In genomic region chr12:117577122-117577657, GRCh38 we compare ENCODE assay signal across 25 cellular contexts.
DNase-seq lines count a peak whose midpoint lies in the region; ATAC-seq, FAIRE-seq and TF ChIP-seq lines count a peak whose summit lies in the region.
"Had no signal": no experiment of that assay in that cellular context is flagged by ENCODE, and none has a peak within 500 bp of the region (broad histone marks: within the 10 kb centered on the region; RNA-seq: fewer than 3 reads in every experiment).

No MANE protein-coding gene starts in this region.

- H3K9me3 Mint-ChIP-seq in type B pancreatic cell = no peaks in the 10 kb centered on the region
- H3K9me3 Mint-ChIP-seq in CD4-positive, alpha-beta T cell = no peaks in the 10 kb centered on the region
- H3K9me3 Mint-ChIP-seq: CD14-positive monocyte; CD8-positive, alpha-beta T cell had no signal

- H3K4me1 Mint-ChIP-seq in type B pancreatic cell (ENCODE audit: unreplicated experiment) = peaks cover under 1% of the 10 kb centered on the region
- H3K4me1 Mint-ChIP-seq in CD4-positive, alpha-beta T cell (ENCODE audit: low read depth) = no peaks in the 10 kb centered on the region
- H3K4me1 Mint-ChIP-seq: CD4-positive, CD25-positive, alpha-beta regulatory T cell had no signal

- intact Hi-C loops in PC-3 (cut with micrococcal nuclease) (no loop called here), head of caudate nucleus (cut with DNase I) (no loop called here)
- intact Hi-C loops in CD4-positive, alpha-beta T cell (cut with DNase I, micrococcal nuclease) = no loop called here

- TF ChIP-seq RAD21 in SK-N-SH (IDR thresholded peaks at IDR 0.05; ENCODE audit: low read length) = no peak

- H3F3A ChIP-seq in PC-3 (ENCODE audit: low read length, unreplicated experiment) (no peaks in the 10 kb centered on the region), SK-N-SH (replicated peaks; ENCODE audit: insufficient read depth) (no peaks in the 10 kb centered on the region)

- peak; percentile 42 for ATAC-seq in PC-3
- ATAC-seq in CD4-positive, alpha-beta T cell (ENCODE audit: poor library complexity) = no peak
- ATAC-seq: CD8-positive, alpha-beta T cell had no signal

- H3K4me2 ChIP-seq in PC-3 (ENCODE audit: low read length) = no peak overlapping the region
- H3K4me2 ChIP-seq in SK-N-SH = no peak overlapping the region
- H3K4me2 ChIP-seq: BLaER1 had no signal

- no peak overlapping the region for H3K4me3 Mint-ChIP-seq in type B pancreatic cell
- H3K4me3 Mint-ChIP-seq in CD4-positive, alpha-beta T cell = no peak overlapping the region
- H3K4me3 Mint-ChIP-seq: CD14-positive monocyte; CD4-positive, CD25-positive, alpha-beta regulatory T cell; CD8-positive, alpha-beta T cell had no signal

- POLR2A ChIA-PET in PC-3 (lab: Charles Lee; ENCODE audit: unreplicated experiment) = no interaction called here
- POLR2A ChIA-PET in SK-N-SH (lab: Yijun Ruan, JAX) = no interaction called here
- POLR2A ChIA-PET in CD4-positive, alpha-beta T cell (lab: Charles Lee) = no interaction called here

- H3K27me3 ChIP-seq in PC-3 (ENCODE audit: low read length) = no peaks in the 10 kb centered on the region
- H3K27me3 ChIP-seq in SK-N-SH (ENCODE audit: insufficient read depth) = no peaks in the 10 kb centered on the region
- no peaks in the 10 kb centered on the region for H3K27me3 ChIP-seq in CD4-positive, alpha-beta T cell (ENCODE audit: control insufficient read depth, insufficient read depth, low read length)
- H3K27me3 ChIP-seq: BE2C, BLaER1 had no signal

- H3K4me3 ChIP-seq in PC-3 (ENCODE audit: low read length) (no peak overlapping the region), SK-N-SH (ENCODE audit: low read depth in 2 of 2, low read length in 1 of 2) (no peak overlapping the region)
- H3K4me3 ChIP-seq: BLaER1 had no signal

- DNase-seq in PC-3 (no peak), SK-N-SH (peak; percentile 41), type B pancreatic cell (ENCODE audit: extremely low spot score, unreplicated experiment) (no peak), HTR-8/SVneo (ENCODE audit: insufficient read length, low spot score) (no peak), head of caudate nucleus (no peak)
- no peak for DNase-seq in stimulated activated CD4-positive, alpha-beta T cell treated with anti-CD3 and anti-CD28 coated beads, Interleukin-4, amount 100 ng/mL, for 24 hours
- no peak for DNase-seq in CD4-positive, alpha-beta T cell
- DNase-seq: 8988T; ACHN; BE2C; C1 segment of cervical spinal cord; Caco-2; Calu3; CD4-positive, CD25-positive, alpha-beta regulatory T cell; CD8-positive, alpha-beta T cell; DMS79 treated with DMSO at 0.1 percent for 48 hours; GF-D8 had no signal

- H3K4me1 ChIP-seq in PC-3 (ENCODE audit: insufficient read depth, low read length) (no peaks in the 10 kb centered on the region), SK-N-SH (ENCODE audit: control insufficient read depth in 1 of 2, insufficient read depth in 2 of 2, low read depth in 1 of 2, low read length in 1 of 2) (peaks cover 0 to 36% of the 10 kb centered on the region in 2 experiments; a peak in 1 of 4 replicates)
- H3K4me1 ChIP-seq: BE2C, Caco-2 had no signal

- H3K27ac ChIP-seq in PC-3 (ENCODE audit: low read length) (no peak overlapping the region), SK-N-SH (ENCODE audit: low read depth in 2 of 2, low read length in 1 of 2) (peak overlapping the region in 1 of 2 experiments; percentile 23; a peak in 1 of 4 replicates), VCaP (peak overlapping the region; percentile 45)
- H3K27ac ChIP-seq in CD4-positive, alpha-beta T cell (ENCODE audit: low read depth, low read length) = no peak overlapping the region
- H3K27ac ChIP-seq: BLaER1 had no signal

- H3K9me2 ChIP-seq in PC-3 (replicated peaks; ENCODE audit: low read length) = no peaks in the 10 kb centered on the region
- H3K9me2 ChIP-seq in SK-N-SH = no peaks in the 10 kb centered on the region

- H3K9ac ChIP-seq in PC-3 (ENCODE audit: low read length) (no peak overlapping the region), SK-N-SH (no peak overlapping the region)
- H3K9ac ChIP-seq: BLaER1 had no signal

- CTCF ChIA-PET in PC-3 (lab: Charles Lee) (no interaction called here), SK-N-SH (lab: Yijun Ruan, JAX) (interaction anchor here (1.0 to 2.6 kb wide), 3 partner anchors 10 to 260 kb away, joined by 3 to 12 read pairs (median 4); no protein-coding TSS in a partner anchor)
- CTCF ChIA-PET in CD4-positive, alpha-beta T cell (lab: Charles Lee) = no interaction called here

- peaks cover 5% of the 10 kb centered on the region for H3K36me3 Mint-ChIP-seq in type B pancreatic cell
- H3K36me3 Mint-ChIP-seq in CD4-positive, alpha-beta T cell (ENCODE audit: low read depth) = no peaks in the 10 kb centered on the region
- H3K36me3 Mint-ChIP-seq: CD14-positive monocyte; CD4-positive, CD25-positive, alpha-beta regulatory T cell; CD8-positive, alpha-beta T cell had no signal

- no peak for FAIRE-seq in HTR-8/SVneo (lab: Jason Lieb, UNC)
- FAIRE-seq: A204.1, D721Med, G401.6, GM12891, GM19239 had no signal

- WGBS in SK-N-SH (ENCODE audit: low lambda C conversion rate) = 32% methylated on average over 3 of the region's 3 CpGs

- H3K27ac Mint-ChIP-seq in type B pancreatic cell = peak overlapping the region; percentile 15
- no peak overlapping the region for H3K27ac Mint-ChIP-seq in CD4-positive, alpha-beta T cell
- H3K27ac Mint-ChIP-seq: CD14-positive monocyte; CD4-positive, CD25-positive, alpha-beta regulatory T cell; CD8-positive, alpha-beta T cell had no signal

- no TSS peak for BruUV-seq in PC-3 (replicated peaks; lab: Mats Ljungman, UMichigan)

- H2AFZ ChIP-seq in PC-3 (ENCODE audit: low read length) (no peak overlapping the region), SK-N-SH (ENCODE audit: low read depth) (no peak overlapping the region)

- TF ChIP-seq CTCF in PC-3 (conservative IDR thresholded peaks at IDR 0.05; ENCODE audit: low read depth, low read length) = no peak
- TF ChIP-seq CTCF in SK-N-SH (IDR thresholded peaks at IDR 0.05) = no peak
- no peak for TF ChIP-seq CTCF in VCaP (conservative IDR thresholded peaks at IDR 0.05)
- TF ChIP-seq CTCF in type B pancreatic cell (conservative IDR thresholded peaks at IDR 0.05) = no peak
- no peak for TF ChIP-seq CTCF in CD4-positive, alpha-beta T cell (IDR thresholded peaks at IDR 0.05)

- peaks cover 17% of the 10 kb centered on the region for H3K27me3 Mint-ChIP-seq in type B pancreatic cell
- no peaks in the 10 kb centered on the region for H3K27me3 Mint-ChIP-seq in CD4-positive, alpha-beta T cell

- H3K36me3 ChIP-seq in PC-3 (ENCODE audit: low read depth, low read length) (no peaks in the 10 kb centered on the region), SK-N-SH (replicated peaks in 1 of 2; ENCODE audit: control insufficient read depth in 1 of 2, insufficient read depth in 2 of 2, low read length in 1 of 2) (no peaks in the 10 kb centered on the region)
- H3K36me3 ChIP-seq: BE2C, BLaER1 had no signal

- TF ChIP-seq EP300 in SK-N-SH (IDR thresholded peaks at IDR 0.05; ENCODE audit: borderline replicate concordance in 1 of 2, low read depth in 1 of 2, low read length in 1 of 2) = peak in 1 of 2 experiments; percentile 49; a peak in 1 of 4 replicates

- H3K9me3 ChIP-seq in PC-3 (ENCODE audit: low read length) (no peaks in the 10 kb centered on the region), SK-N-SH (no peaks in the 10 kb centered on the region)
- H3K9me3 ChIP-seq in CD4-positive, alpha-beta T cell (ENCODE audit: control insufficient read depth, low read length) = no peaks in the 10 kb centered on the region
- H3K9me3 ChIP-seq: BE2C, BLaER1, Caco-2 had no signal

- H4K20me1 ChIP-seq in PC-3 (ENCODE audit: low read length) (no peaks in the 10 kb centered on the region), SK-N-SH (ENCODE audit: insufficient read depth) (no peaks in the 10 kb centered on the region)
- H4K20me1 ChIP-seq: BLaER1 had no signal

- H3K79me2 ChIP-seq in PC-3 (ENCODE audit: low read length) = no peaks in the 10 kb centered on the region
- no peaks in the 10 kb centered on the region for H3K79me2 ChIP-seq in SK-N-SH (ENCODE audit: insufficient read depth)

TF ChIP-seq in SK-N-SH, 30 proteins besides CTCF, POLR2A, EP300 and RAD21:
- TF ChIP-seq NRF1 (IDR thresholded peaks at IDR 0.05; ENCODE audit: low read depth, low read length) = no peak
- no peak for TF ChIP-seq RFX5 (IDR thresholded peaks at IDR 0.05; ENCODE audit: low read length)
- peak; percentile 87 for TF ChIP-seq GATA2 (CRISPR knock-in tag; IDR thresholded peaks at IDR 0.05)
- TF ChIP-seq RCOR1 (IDR thresholded peaks at IDR 0.05; ENCODE audit: low read length) = peak; percentile 58; the same call in 1 of the 2 replicates
- no peak for TF ChIP-seq TCF12 (IDR thresholded peaks at IDR 0.05)
- no peak for TF ChIP-seq YY1 (IDR thresholded peaks at IDR 0.05; ENCODE audit: low read depth)
- no peak for TF ChIP-seq IRF3 (IDR thresholded peaks at IDR 0.05; ENCODE audit: low read depth, low read length)
